Comparison of ENCODE assay signal across 13 cellular contexts in genomic region chr5:132389051-132389331, GRCh38. TPM values are rescaled to one million over a fixed set of nuclear protein-coding genes. Genes with fewer than 3 reads are reported as not detected.
DNase-seq lines count a peak whose midpoint lies in the region; ATAC-seq and TF ChIP-seq lines count a peak whose summit lies in the region.
"Had no signal": no experiment of that assay in that cellular context is flagged by ENCODE, and none has a peak within 500 bp of the region (broad histone marks: within the 10 kb centered on the region; RNA-seq: fewer than 3 reads in every experiment).

No MANE protein-coding gene starts in this region.

- no peak for ATAC-seq in RWPE2 (ENCODE audit: low read depth)

- H3K9me3 Mint-ChIP-seq in progenitor cell of endocrine pancreas (ENCODE audit: low read depth), result no peaks in the 10 kb centered on the region
- H3K9me3 Mint-ChIP-seq in activated T-helper 1 cell treated with anti-CD3 and anti-CD28 coated beads, Interleukin-12 subunit alpha, Interleukin-12 subunit beta, Interleukin-2, Interleukin-4 antibody, amounts not matched to agents 30 ng/mL and 10 ng/mL and 1 ng/mL, durations not matched to agents 14 hours and 24 hours and 36 hours, result no peaks in the 10 kb centered on the region
- H3K9me3 Mint-ChIP-seq: naive B cell had no signal

- no peaks in the 10 kb centered on the region for H3K36me3 ChIP-seq in ACC112 (ENCODE audit: insufficient read depth, low read length)
- peaks cover 34% of the 10 kb centered on the region for H3K36me3 ChIP-seq in RWPE2 (ENCODE audit: low read depth)
- H3K36me3 ChIP-seq in fibroblast of lung (ENCODE audit: control insufficient read depth, insufficient read depth, low read length), result no peaks in the 10 kb centered on the region

- H2AFZ ChIP-seq in ACC112 (ENCODE audit: low read length, unreplicated experiment) (no peak overlapping the region), fibroblast of lung (ENCODE audit: low read length) (no peak overlapping the region)

- no peaks in the 10 kb centered on the region for H3K27me3 Mint-ChIP-seq in progenitor cell of endocrine pancreas
- no peaks in the 10 kb centered on the region for H3K27me3 Mint-ChIP-seq in activated T-helper 1 cell treated with anti-CD3 and anti-CD28 coated beads, Interleukin-12 subunit alpha, Interleukin-12 subunit beta, Interleukin-2, Interleukin-4 antibody, amounts not matched to agents 30 ng/mL and 10 ng/mL and 1 ng/mL, durations not matched to agents 14 hours and 24 hours and 36 hours (ENCODE audit: insufficient read depth)
- H3K27me3 Mint-ChIP-seq: naive B cell had no signal

- peak overlapping the region; percentile 90 for H3K27ac ChIP-seq in ACC112 (ENCODE audit: low read depth, low read length)
- H3K27ac ChIP-seq in RWPE2 (ENCODE audit: poor library complexity, severe bottlenecking), result peak overlapping the region; percentile 93
- H3K27ac ChIP-seq in fibroblast of lung (ENCODE audit: insufficient read depth, low read length), result peak overlapping the region; percentile 81

- peaks cover 43% of the 10 kb centered on the region for H3K4me1 Mint-ChIP-seq in progenitor cell of endocrine pancreas (ENCODE audit: low read depth)
- peaks cover 81% of the 10 kb centered on the region for H3K4me1 Mint-ChIP-seq in activated T-helper 1 cell treated with anti-CD3 and anti-CD28 coated beads, Interleukin-12 subunit alpha, Interleukin-12 subunit beta, Interleukin-2, Interleukin-4 antibody, amounts not matched to agents 30 ng/mL and 10 ng/mL and 1 ng/mL, durations not matched to agents 14 hours and 24 hours and 36 hours (ENCODE audit: low read depth)

- no peaks in the 10 kb centered on the region for H3K9me3 ChIP-seq in RWPE2 (ENCODE audit: severe bottlenecking)
- no peaks in the 10 kb centered on the region for H3K9me3 ChIP-seq in fibroblast of lung (ENCODE audit: control insufficient read depth, insufficient read depth, low read depth, low read length)

- H3K4me1 ChIP-seq in ACC112 (ENCODE audit: control insufficient read depth, insufficient read depth, low read length, unreplicated experiment) (peaks cover 45% of the 10 kb centered on the region), RWPE2 (ENCODE audit: insufficient read depth, poor library complexity, severe bottlenecking) (peaks cover 35% of the 10 kb centered on the region), fibroblast of lung (ENCODE audit: control insufficient read depth, extremely low read depth, insufficient read depth, low read length) (peaks cover 36% of the 10 kb centered on the region)

- H3K4me2 ChIP-seq in fibroblast of lung (ENCODE audit: extremely low read depth, insufficient read depth, low read length), result no peak overlapping the region

- H3K4me3 ChIP-seq in ACC112 (ENCODE audit: low read depth, low read length) (no peak overlapping the region), RWPE2 (ENCODE audit: severe bottlenecking) (no peak overlapping the region), fibroblast of lung (replicated peaks in 1 of 4; ENCODE audit: control extremely low read depth in 1 of 4, insufficient read depth in 1 of 4, low read depth in 3 of 4, low read length in 4 of 4) (no peak overlapping the region)

- no peaks in the 10 kb centered on the region for H4K20me1 ChIP-seq in fibroblast of lung (ENCODE audit: control insufficient read depth, extremely low read depth, insufficient read depth, low read length)

- H3K27me3 ChIP-seq in ACC112 (ENCODE audit: insufficient read depth, low read length), result no peaks in the 10 kb centered on the region
- H3K27me3 ChIP-seq in RWPE2 (ENCODE audit: insufficient read depth, poor library complexity, severe bottlenecking), result no peaks in the 10 kb centered on the region
- H3K27me3 ChIP-seq in fibroblast of lung (ENCODE audit: control insufficient read depth, insufficient read depth, low read length), result no peaks in the 10 kb centered on the region

- TF ChIP-seq CTCF in RWPE2 (IDR thresholded peaks at IDR 0.05; ENCODE audit: poor library complexity, severe bottlenecking), result no peak
- TF ChIP-seq CTCF in fibroblast of lung (conservative IDR thresholded peaks at IDR 0.05 in 1 of 2, IDR thresholded peaks at IDR 0.05 in 1 of 2; ENCODE audit: low read depth in 1 of 2, low read length in 2 of 2), result no peak
- TF ChIP-seq CTCF in progenitor cell of endocrine pancreas (IDR thresholded peaks at IDR 0.05; ENCODE audit: unreplicated experiment), result no peak
- TF ChIP-seq CTCF in GM13977 (IDR thresholded peaks at IDR 0.05; ENCODE audit: extremely low read depth, insufficient read depth, missing control alignments), result no peak

- intact Hi-C loops in activated T-helper 1 cell treated with anti-CD3 and anti-CD28 coated beads, Interleukin-12 subunit alpha, Interleukin-12 subunit beta, Interleukin-2, Interleukin-4 antibody, amounts not matched to agents 30 ng/mL and 10 ng/mL and 1 ng/mL, durations not matched to agents 14 hours and 24 hours and 36 hours (cut with micrococcal nuclease), result loop anchor here (5.0 kb wide), 1 partner anchor 212 kb away; no protein-coding TSS in a partner anchor

- H3K79me2 ChIP-seq in ACC112 (ENCODE audit: control insufficient read depth, insufficient read depth, low read length, unreplicated experiment), result no peaks in the 10 kb centered on the region
- H3K79me2 ChIP-seq in fibroblast of lung (ENCODE audit: control insufficient read depth, insufficient read depth, low read length), result no peaks in the 10 kb centered on the region

- no peak overlapping the region for H3K4me3 Mint-ChIP-seq in progenitor cell of endocrine pancreas (ENCODE audit: low read depth)
- no peak overlapping the region for H3K4me3 Mint-ChIP-seq in activated T-helper 1 cell treated with anti-CD3 and anti-CD28 coated beads, Interleukin-12 subunit alpha, Interleukin-12 subunit beta, Interleukin-2, Interleukin-4 antibody, amounts not matched to agents 30 ng/mL and 10 ng/mL and 1 ng/mL, durations not matched to agents 14 hours and 24 hours and 36 hours
- H3K4me3 Mint-ChIP-seq: naive B cell had no signal

- no peak overlapping the region for H3K9ac ChIP-seq in fibroblast of lung (ENCODE audit: insufficient read depth, low read length)

- in situ Hi-C loops in GM13977 (cut with MboI; ENCODE audit: low pct_unique_long_range_greater_than_20kb, low sequenced_read_pairs, unreplicated experiment), result loop anchor here (10.0 kb wide), 2 partner anchors 106 to 436 kb away; partner anchors contain the start of gene IRF1

- H3K27ac Mint-ChIP-seq in progenitor cell of endocrine pancreas, result peak overlapping the region; percentile 97
- H3K27ac Mint-ChIP-seq in activated T-helper 1 cell treated with anti-CD3 and anti-CD28 coated beads, Interleukin-12 subunit alpha, Interleukin-12 subunit beta, Interleukin-2, Interleukin-4 antibody, amounts not matched to agents 30 ng/mL and 10 ng/mL and 1 ng/mL, durations not matched to agents 14 hours and 24 hours and 36 hours, result no peak overlapping the region
- H3K27ac Mint-ChIP-seq: naive B cell had no signal

- H3K36me3 Mint-ChIP-seq in progenitor cell of endocrine pancreas (ENCODE audit: insufficient read depth), result peaks cover 3% of the 10 kb centered on the region
- H3K36me3 Mint-ChIP-seq in activated T-helper 1 cell treated with anti-CD3 and anti-CD28 coated beads, Interleukin-12 subunit alpha, Interleukin-12 subunit beta, Interleukin-2, Interleukin-4 antibody, amounts not matched to agents 30 ng/mL and 10 ng/mL and 1 ng/mL, durations not matched to agents 14 hours and 24 hours and 36 hours (ENCODE audit: low read depth), result peaks cover 4% of the 10 kb centered on the region
- H3K36me3 Mint-ChIP-seq: naive B cell had no signal

- no peak for DNase-seq in RWPE2 (ENCODE audit: low spot score)
- DNase-seq in fibroblast of lung (ENCODE audit: low read depth in 2 of 2), result no peak
- DNase-seq in progenitor cell of endocrine pancreas (ENCODE audit: low spot score, unreplicated experiment), result no peak
- DNase-seq in foreskin melanocyte, result no peak
- no peak for DNase-seq in GM13977 (ENCODE audit: low spot score)
- DNase-seq in NCI-H1694 treated with DMSO at 0.1 percent for 48 hours (lab: John Stamatoyannopoulos, UW), result no peak
- DNase-seq in activated T-helper 1 cell treated with anti-CD3 and anti-CD28 coated beads, Interleukin-12 subunit alpha, Interleukin-12 subunit beta, Interleukin-2, Interleukin-4 antibody, amounts not matched to agents 30 ng/mL and 10 ng/mL and 1 ng/mL, durations not matched to agents 14 hours and 24 hours and 36 hours (ENCODE audit: low spot score), result no peak
- DNase-seq: activated naive CD4-positive, alpha-beta T cell treated with Interleukin-2 at 50 U/mL for 16 hours; effector CD8-positive, alpha-beta T cell; GF-D8; naive B cell; stimulated activated CD4-positive, alpha-beta T cell treated with anti-CD3 and anti-CD28 coated beads, Interleukin-2, amount 100 ng/mL, for 48 hours had no signal

RNA-seq across cellular contexts. Expression of gene SLC22A5, which starts 19.5 kb away (rescaled TPM):
- total RNA-seq in fibroblast of lung (7.7 and 8.8 TPM in 2 replicates), progenitor cell of endocrine pancreas (14.3 and 14.7 TPM in 2 replicates)
- 3.4 and 8.2 TPM in 2 replicates for polyA plus RNA-seq in fibroblast of lung
- 2.1 and 3.3 TPM in 2 replicates for polyA plus RNA-seq in fibroblast of lung (2012)
- 35.8 and 42.9 TPM in 2 replicates for polyA minus RNA-seq in fibroblast of lung (ENCODE audit: low replicate concordance)
- 4.3 and 6.2 TPM in 2 replicates for total RNA-seq in activated T-helper 1 cell treated with anti-CD3 and anti-CD28 coated beads, Interleukin-12 subunit alpha, Interleukin-12 subunit beta, Interleukin-2, Interleukin-4 antibody, amounts not matched to agents 30 ng/mL and 10 ng/mL and 1 ng/mL, durations not matched to agents 14 hours and 24 hours and 36 hours
